24 cellular contexts compared by ENCODE assay signal in the genomic region with DNA sequence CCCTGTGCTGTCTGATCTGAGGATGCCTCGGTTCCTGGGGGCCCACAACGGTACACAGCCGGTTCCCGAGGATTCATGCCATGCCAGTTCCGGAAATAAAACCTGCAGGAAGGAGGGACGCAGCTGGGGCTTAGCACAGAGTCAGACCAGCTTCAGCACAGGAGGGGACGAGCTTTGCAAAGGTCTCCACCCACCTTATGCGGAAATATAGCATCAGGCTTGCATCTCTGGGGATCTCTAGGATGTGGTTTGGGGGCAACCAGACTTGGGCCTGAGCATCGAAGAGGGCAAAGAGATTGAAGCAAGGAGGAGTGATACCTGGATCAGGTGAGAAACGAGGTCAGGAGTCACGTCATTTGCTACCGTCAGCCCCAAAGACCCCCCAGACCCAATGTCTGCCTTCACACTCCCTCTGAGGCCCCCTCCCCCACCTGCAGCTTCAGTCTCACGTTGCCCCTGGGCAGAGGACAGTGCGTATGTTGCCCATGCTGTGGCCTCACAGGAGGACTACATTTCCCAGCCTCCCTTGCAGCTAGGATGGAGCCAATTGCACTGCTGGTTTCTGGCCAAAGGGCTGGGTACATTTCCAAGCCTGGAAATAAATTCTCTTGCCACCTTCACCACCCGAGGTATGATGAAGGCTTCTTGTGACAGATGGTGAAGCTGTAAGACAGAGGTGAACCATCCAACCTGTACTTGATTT. TPM values are rescaled to one million over a fixed set of nuclear protein-coding genes. Genes with fewer than 3 reads are reported as not detected.
DNase-seq lines count a peak whose midpoint lies in the region; ATAC-seq, FAIRE-seq and TF ChIP-seq lines count a peak whose summit lies in the region.
"Had no signal": no experiment of that assay in that cellular context is flagged by ENCODE, and none has a peak within 500 bp of the region (broad histone marks: within the 10 kb centered on the region; RNA-seq: fewer than 3 reads in every experiment).

No MANE protein-coding gene starts in this region.

- TF ChIP-seq CTCF in natural killer cell (IDR thresholded peaks at IDR 0.05) (no peak), K562 (IDR thresholded peaks at IDR 0.05 in 2 of 3, conservative IDR thresholded peaks at IDR 0.05 in 1 of 3; ENCODE audit: insufficient read depth in 2 of 3, low read depth in 1 of 3, low read length in 3 of 3) (no peak)

- H3K79me2 ChIP-seq in K562 (ENCODE audit: control insufficient read depth, insufficient read depth, low read length) = no peaks in the 10 kb centered on the region

- 94% methylated on average over 12 of the region's 15 CpGs for WGBS in K562 (ENCODE audit: insufficient coverage, low coverage, missing lambda C conversion rate)

- FAIRE-seq in K562 (lab: Jason Lieb, UNC) = peak; percentile 19
- FAIRE-seq: frontal cortex, HTR-8/SVneo had no signal

- H3K9ac ChIP-seq in K562 (ENCODE audit: insufficient read depth in 1 of 2, low read depth in 2 of 2, low read length in 2 of 2) = no peak overlapping the region
- H3K9ac ChIP-seq: neural progenitor cell had no signal

- intact Hi-C loops in natural killer cell (cut with micrococcal nuclease) (no loop called here), K562 (cut with micrococcal nuclease) (no loop called here)

- no peaks in the 10 kb centered on the region for H3K27me3 Mint-ChIP-seq in natural killer cell treated with Interleukin-12 subunit alpha and Interleukin-12 subunit beta and Interleukin-15 and Interleukin-18, amount 100 ng/mL, for 72 hours
- H3K27me3 Mint-ChIP-seq in natural killer cell (ENCODE audit: low read depth in 2 of 2) = no peaks in the 10 kb centered on the region
- H3K27me3 Mint-ChIP-seq: progenitor cell of endocrine pancreas had no signal

- no peak for TF ChIP-seq RAD21 in K562 (CRISPR knock-in tag; conservative IDR thresholded peaks at IDR 0.05 in 1 of 2, IDR thresholded peaks at IDR 0.05 in 1 of 2)

- BruUV-seq in K562 (replicated peaks; lab: Mats Ljungman, UMichigan) = no TSS peak

- H3K9me1 ChIP-seq in K562 (ENCODE audit: control insufficient read depth, insufficient read depth, low read length) = no peaks in the 10 kb centered on the region

- no peak for TF ChIP-seq EP300 in K562 (IDR thresholded peaks at IDR 0.05; ENCODE audit: low read length)

- peak; percentile 39 for DNase-seq in natural killer cell treated with Interleukin-12 subunit alpha and Interleukin-12 subunit beta and Interleukin-15 and Interleukin-18, amount 100 ng/mL, for 72 hours (ENCODE audit: low spot score)
- no peak for DNase-seq in natural killer cell
- DNase-seq in M059J (ENCODE audit: low read depth) = peak; percentile 22
- DNase-seq in K562 (ENCODE audit: extremely low read depth in 1 of 4, low spot score in 3 of 4) = peak in 1 of 4 experiments; percentile 17
- no peak for DNase-seq in HCEC 1CT
- DNase-seq in stimulated activated naive CD4-positive, alpha-beta T cell (lab: John Stamatoyannopoulos, UW) = no peak
- DNase-seq: activated CD4-positive, alpha-beta T cell treated with anti-CD3 and anti-CD28 coated beads for 4 hours; cerebellar nuclear complex; effector CD4-positive, alpha-beta T cell; GF-D8; hypothalamus; islet precursor cell; NCI-H146; NCI-H524 treated with DMSO at 0.1 percent for 48 hours; SW 1271 had no signal

- no peak overlapping the region for H3K4me3 Mint-ChIP-seq in natural killer cell treated with Interleukin-12 subunit alpha and Interleukin-12 subunit beta and Interleukin-15 and Interleukin-18, amount 100 ng/mL, for 72 hours
- H3K4me3 Mint-ChIP-seq in natural killer cell = no peak overlapping the region
- H3K4me3 Mint-ChIP-seq: CD14-positive monocyte, neural progenitor cell had no signal

- no peaks in the 10 kb centered on the region for H4K20me1 ChIP-seq in K562 (replicated peaks; ENCODE audit: control insufficient read depth, insufficient read depth, low read length)

- H2AFZ ChIP-seq in K562 (ENCODE audit: low read depth, low read length) = no peak overlapping the region
- H2AFZ ChIP-seq: neural progenitor cell had no signal

- H3K4me3 ChIP-seq in K562 = no peak overlapping the region
- H3K4me3 ChIP-seq: lung, neural progenitor cell, vagina had no signal

- H3K9me3 ChIP-seq in K562 (replicated peaks; ENCODE audit: control insufficient read depth, insufficient read depth, low read depth, low read length) = no peaks in the 10 kb centered on the region
- H3K9me3 ChIP-seq: vagina had no signal

- peaks cover 7% of the 10 kb centered on the region for H3K36me3 Mint-ChIP-seq in natural killer cell treated with Interleukin-12 subunit alpha and Interleukin-12 subunit beta and Interleukin-15 and Interleukin-18, amount 100 ng/mL, for 72 hours
- H3K36me3 Mint-ChIP-seq in natural killer cell = peaks cover 8% of the 10 kb centered on the region

- no peak overlapping the region for H3K27ac Mint-ChIP-seq in natural killer cell treated with Interleukin-12 subunit alpha and Interleukin-12 subunit beta and Interleukin-15 and Interleukin-18, amount 100 ng/mL, for 72 hours
- no peak overlapping the region for H3K27ac Mint-ChIP-seq in natural killer cell
- H3K27ac Mint-ChIP-seq: neural progenitor cell, progenitor cell of endocrine pancreas had no signal

- TF ChIP-seq POLR2A in K562 (conservative IDR thresholded peaks at IDR 0.05) = no peak

- peaks cover 77% of the 10 kb centered on the region for H3K36me3 ChIP-seq in K562 (ENCODE audit: control insufficient read depth, insufficient read depth, low read length)
- H3K36me3 ChIP-seq: neural progenitor cell had no signal

- H3K9me3 Mint-ChIP-seq in natural killer cell treated with Interleukin-12 subunit alpha and Interleukin-12 subunit beta and Interleukin-15 and Interleukin-18, amount 100 ng/mL, for 72 hours = no peaks in the 10 kb centered on the region
- no peaks in the 10 kb centered on the region for H3K9me3 Mint-ChIP-seq in natural killer cell
- H3K9me3 Mint-ChIP-seq: CD14-positive monocyte, neural progenitor cell had no signal

- peaks cover 0 to 4% of the 10 kb centered on the region in 2 experiments; a peak in 1 of 5 replicates for H3K4me1 ChIP-seq in K562 (replicated peaks in 1 of 2; ENCODE audit: control insufficient read depth in 2 of 2, insufficient read depth in 2 of 2, low read length in 2 of 2)
- H3K4me1 ChIP-seq: neural progenitor cell, vagina had no signal

- H3K27me3 ChIP-seq in K562 (ENCODE audit: control insufficient read depth in 2 of 2, insufficient read depth in 2 of 2, low read length in 2 of 2) = no peaks in the 10 kb centered on the region
- H3K27me3 ChIP-seq: neural progenitor cell, vagina had no signal

- POLR2A ChIA-PET in K562 (lab: Yijun Ruan, JAX) = interaction anchor here (0.6 to 1.8 kb wide), 3 partner anchors 11 to 69 kb away, joined by 3 to 9 read pairs (median 3); partner anchors contain the start of gene TYK2

- H3K4me1 Mint-ChIP-seq in natural killer cell treated with Interleukin-12 subunit alpha and Interleukin-12 subunit beta and Interleukin-15 and Interleukin-18, amount 100 ng/mL, for 72 hours (ENCODE audit: low read depth in 2 of 2) = peaks cover 6 to 11% of the 10 kb centered on the region in 2 donors
- H3K4me1 Mint-ChIP-seq in natural killer cell = peaks cover 0 to 7% of the 10 kb centered on the region in 2 donors
- H3K4me1 Mint-ChIP-seq: neural progenitor cell had no signal

- in situ Hi-C loops in K562 (cut with MboI) = no loop called here

- no peak for ATAC-seq in natural killer cell treated with Interleukin-12 subunit alpha and Interleukin-12 subunit beta and Interleukin-15 and Interleukin-18, amount 100 ng/mL, for 72 hours
- ATAC-seq in natural killer cell (no peak), K562 (peak; percentile 57; the same call in 1 of the 3 replicates), HG02610 (IDR thresholded peaks at IDR 0.05; ENCODE audit: unreplicated experiment) (no peak), HG02981 (IDR thresholded peaks at IDR 0.05; ENCODE audit: unreplicated experiment) (no peak)

- no peak overlapping the region for H3K27ac ChIP-seq in K562 (ENCODE audit: extremely low read depth, low read depth, low read length)
- H3K27ac ChIP-seq: neural progenitor cell, vagina had no signal

- CTCF ChIA-PET in K562 (lab: Yijun Ruan, JAX; ENCODE audit: low intra/inter-chr PET ratio) = interaction anchor here (0.5 kb wide), 1 partner anchor 677 kb away, joined by 3 read pairs; no protein-coding TSS in a partner anchor

- H3K4me2 ChIP-seq in K562 (ENCODE audit: insufficient read depth, low read length) = no peak overlapping the region
- H3K4me2 ChIP-seq: neural progenitor cell had no signal

RNA-seq across cellular contexts. Expression of gene TYK2, which starts 12.1 kb away (rescaled TPM):
- 100 to 1,000 TPM; 310 to 453 TPM for total RNA-seq in natural killer cell treated with Interleukin-12 subunit alpha and Interleukin-12 subunit beta and Interleukin-15 and Interleukin-18, amount 100 ng/mL, for 72 hours
- total RNA-seq in natural killer cell = 100 to 1,000 TPM; 401 to 469 (median 454) TPM
- total RNA-seq in M059J (2014; rRNA removed; shearing (Covaris generic)) = 88.7 and 89.3 TPM in 2 replicates
- total RNA-seq in K562 (2011; cell fraction: chromatin; rRNA removed; ENCODE audit: low replicate concordance) = 364 and 893 TPM in 2 replicates
- 386 and 391 TPM in 2 replicates for total RNA-seq in K562 (2011; cell fraction: nucleolus; rRNA removed)
- 314 and 336 TPM in 2 replicates for total RNA-seq in K562 (2011; cell fraction: nucleoplasm; rRNA removed)
- total RNA-seq in K562 (2014; rRNA removed) = 132 and 147 TPM in 2 replicates
- total RNA-seq in K562 (2014; rRNA removed; fragmentation: Illumina TruSeq; extraction: Trizol) = 56.6 and 57.5 TPM in 2 replicates
- total RNA-seq in K562 (2015; rRNA removed; fragmentation: Illumina TruSeq; extraction: Trizol) = 85.0 and 85.9 TPM in 2 replicates
- total RNA-seq in K562 (2021) = 123 and 144 TPM in 2 replicates
- polyA plus RNA-seq in K562 (2011; rRNA removed) = 51.9 and 75.4 TPM in 2 replicates
- 57.5 and 76.1 TPM in 2 replicates for polyA plus RNA-seq in K562 (2011; cell fraction: cytosol; rRNA removed)
- polyA plus RNA-seq in K562 (2011; cell fraction: nucleus; rRNA removed) = 548 and 794 TPM in 2 replicates
- 111 and 155 TPM in 2 replicates for polyA plus RNA-seq in K562 (2012)
- 125 and 126 TPM in 2 replicates for polyA plus RNA-seq in K562 (2014; fragmentation: Illumina TruSeq; extraction: Trizol)
- 10 to 100 TPM; 15.0 to 19.9 TPM for polyA plus RNA-seq in K562 (2014; fragmentation: Nextera tagmentation; extraction: Ambion mirVana)
- 174 and 182 TPM in 2 replicates for polyA plus RNA-seq in K562 (2014; rRNA removed)
- polyA minus RNA-seq in K562 (2011; rRNA and poly(A)+ RNA removed) = 14.0 and 30.4 TPM in 2 replicates
- 50.7 and 53.3 TPM in 2 replicates for polyA minus RNA-seq in K562 (2011; cell fraction: cytosol; rRNA and poly(A)+ RNA removed)
- 55.5 and 67.1 TPM in 2 replicates for polyA minus RNA-seq in K562 (2011; cell fraction: nucleus; rRNA and poly(A)+ RNA removed)

RNA-seq across cellular contexts. Expression of gene ICAM3, which starts 28.8 kb away (rescaled TPM):
- 100 to 1,000 TPM in 1 of 2 donors, 10 to 100 TPM in 1; 91.9 to 154 TPM for total RNA-seq in natural killer cell treated with Interleukin-12 subunit alpha and Interleukin-12 subunit beta and Interleukin-15 and Interleukin-18, amount 100 ng/mL, for 72 hours
- total RNA-seq in natural killer cell (100 to 1,000 TPM; 189 to 224 (median 199) TPM), K562 (2014; rRNA removed) (28.6 and 33.1 TPM in 2 replicates), K562 (2014; rRNA removed; fragmentation: Illumina TruSeq; extraction: Trizol) (12.0 and 21.3 TPM in 2 replicates), K562 (2015; rRNA removed; fragmentation: Illumina TruSeq; extraction: Trizol) (27.8 TPM in 2 replicates), K562 (2021) (39.5 and 42.2 TPM in 2 replicates)
- total RNA-seq in M059J (2014; rRNA removed; shearing (Covaris generic)) = not detected in 2 replicates
- 3.1 and 13.6 TPM in 2 replicates for total RNA-seq in K562 (2011; cell fraction: chromatin; rRNA removed; ENCODE audit: low replicate concordance)
- total RNA-seq in K562 (2011; cell fraction: nucleolus; rRNA removed) = 13.3 and 15.5 TPM in 2 replicates
- total RNA-seq in K562 (2011; cell fraction: nucleoplasm; rRNA removed) = 8.9 and 10.7 TPM in 2 replicates
- polyA plus RNA-seq in K562 (2011; rRNA removed) (24.2 and 25.2 TPM in 2 replicates), K562 (2014; fragmentation: Illumina TruSeq; extraction: Trizol) (21.4 and 22.2 TPM in 2 replicates), K562 (2014; fragmentation: Nextera tagmentation; extraction: Ambion mirVana) (10 to 100 TPM in 1 of 2 experiments, 1 to 10 TPM in 1; 6.5 to 10.8 TPM), K562 (2014; rRNA removed) (29.7 and 31.1 TPM in 2 replicates)
- 24.7 and 48.2 TPM in 2 replicates for polyA plus RNA-seq in K562 (2011; cell fraction: cytosol; rRNA removed)
- polyA plus RNA-seq in K562 (2011; cell fraction: nucleus; rRNA removed) = 13.6 and 14.4 TPM in 2 replicates
- 15.9 and 42.8 TPM in 2 replicates for polyA plus RNA-seq in K562 (2012)
- polyA minus RNA-seq in K562 (2011; rRNA and poly(A)+ RNA removed) = 8.3 and 11.0 TPM in 2 replicates
- polyA minus RNA-seq in K562 (2011; cell fraction: cytosol; rRNA and poly(A)+ RNA removed) = 18.0 and 18.9 TPM in 2 replicates
- 4.7 and 5.1 TPM in 2 replicates for polyA minus RNA-seq in K562 (2011; cell fraction: nucleus; rRNA and poly(A)+ RNA removed)

RNA-seq across cellular contexts. Expression of gene RAVER1, which starts 34.9 kb away (rescaled TPM):
- 100 to 1,000 TPM in 1 of 2 donors, 10 to 100 TPM in 1; 81.1 to 131 TPM for total RNA-seq in natural killer cell treated with Interleukin-12 subunit alpha and Interleukin-12 subunit beta and Interleukin-15 and Interleukin-18, amount 100 ng/mL, for 72 hours
- total RNA-seq in natural killer cell (10 to 100 TPM; 42.5 to 64.3 (median 55.9) TPM), K562 (2014; rRNA removed) (30.1 and 45.1 TPM in 2 replicates), K562 (2014; rRNA removed; fragmentation: Illumina TruSeq; extraction: Trizol) (2.3 and 2.8 TPM in 2 replicates), K562 (2015; rRNA removed; fragmentation: Illumina TruSeq; extraction: Trizol) (7.0 and 9.3 TPM in 2 replicates), K562 (2021) (112 and 113 TPM in 2 replicates)
- 14.3 and 33.5 TPM in 2 replicates for total RNA-seq in M059J (2014; rRNA removed; shearing (Covaris generic))
- total RNA-seq in K562 (2011; cell fraction: chromatin; rRNA removed; ENCODE audit: low replicate concordance) = 30.5 and 66.0 TPM in 2 replicates
- 39.2 and 46.7 TPM in 2 replicates for total RNA-seq in K562 (2011; cell fraction: nucleolus; rRNA removed)
- 28.3 and 42.4 TPM in 2 replicates for total RNA-seq in K562 (2011; cell fraction: nucleoplasm; rRNA removed)
- polyA plus RNA-seq in K562 (2011; rRNA removed) (2.4 and 4.9 TPM in 2 replicates), K562 (2014; fragmentation: Illumina TruSeq; extraction: Trizol) (9.3 and 36.7 TPM in 2 replicates), K562 (2014; fragmentation: Nextera tagmentation; extraction: Ambion mirVana) (under 1 TPM; 0.06 to 0.08 TPM), K562 (2014; rRNA removed) (24.6 and 29.2 TPM in 2 replicates)
- 3.4 and 9.5 TPM in 2 replicates for polyA plus RNA-seq in K562 (2011; cell fraction: cytosol; rRNA removed)
- 22.5 and 41.1 TPM in 2 replicates for polyA plus RNA-seq in K562 (2011; cell fraction: nucleus; rRNA removed)
- polyA plus RNA-seq in K562 (2012) = 39.6 and 39.8 TPM in 2 replicates
- 5.8 and 8.6 TPM in 2 replicates for polyA minus RNA-seq in K562 (2011; rRNA and poly(A)+ RNA removed)
- polyA minus RNA-seq in K562 (2011; cell fraction: cytosol; rRNA and poly(A)+ RNA removed) = 41.5 and 55.1 TPM in 2 replicates
- 14.7 and 15.3 TPM in 2 replicates for polyA minus RNA-seq in K562 (2011; cell fraction: nucleus; rRNA and poly(A)+ RNA removed)

RNA-seq across cellular contexts. Expression of gene CDC37, which starts 35.1 kb away (rescaled TPM):
- 100 to 1,000 TPM; 228 to 368 TPM for total RNA-seq in natural killer cell treated with Interleukin-12 subunit alpha and Interleukin-12 subunit beta and Interleukin-15 and Interleukin-18, amount 100 ng/mL, for 72 hours
- total RNA-seq in natural killer cell = 100 to 1,000 TPM; 211 to 242 (median 223) TPM
- total RNA-seq in M059J (2014; rRNA removed; shearing (Covaris generic)) = 109 and 233 TPM in 2 replicates
- total RNA-seq in K562 (2011; cell fraction: chromatin; rRNA removed; ENCODE audit: low replicate concordance) = 143 and 313 TPM in 2 replicates
- 204 and 248 TPM in 2 replicates for total RNA-seq in K562 (2011; cell fraction: nucleolus; rRNA removed)
- 196 and 198 TPM in 2 replicates for total RNA-seq in K562 (2011; cell fraction: nucleoplasm; rRNA removed)
- total RNA-seq in K562 (2014; rRNA removed) = 374 and 442 TPM in 2 replicates
- total RNA-seq in K562 (2014; rRNA removed; fragmentation: Illumina TruSeq; extraction: Trizol) = 92.4 and 108 TPM in 2 replicates
- 227 and 233 TPM in 2 replicates for total RNA-seq in K562 (2015; rRNA removed; fragmentation: Illumina TruSeq; extraction: Trizol)
- total RNA-seq in K562 (2021) = 220 and 242 TPM in 2 replicates
- 298 and 334 TPM in 2 replicates for polyA plus RNA-seq in K562 (2011; rRNA removed)
- polyA plus RNA-seq in K562 (2011; cell fraction: cytosol; rRNA removed) = 268 and 380 TPM in 2 replicates
- polyA plus RNA-seq in K562 (2011; cell fraction: nucleus; rRNA removed) = 1,074 and 1,365 TPM in 2 replicates
- 226 and 230 TPM in 2 replicates for polyA plus RNA-seq in K562 (2012)
- 188 and 265 TPM in 2 replicates for polyA plus RNA-seq in K562 (2014; fragmentation: Illumina TruSeq; extraction: Trizol)
- polyA plus RNA-seq in K562 (2014; fragmentation: Nextera tagmentation; extraction: Ambion mirVana) = 10 to 100 TPM in 1 of 2 experiments, 1 to 10 TPM in 1; 6.6 to 12.8 TPM
- 481 and 538 TPM in 2 replicates for polyA plus RNA-seq in K562 (2014; rRNA removed)
- 76.0 and 124 TPM in 2 replicates for polyA minus RNA-seq in K562 (2011; rRNA and poly(A)+ RNA removed)
- polyA minus RNA-seq in K562 (2011; cell fraction: cytosol; rRNA and poly(A)+ RNA removed) = 83.3 and 94.9 TPM in 2 replicates
- polyA minus RNA-seq in K562 (2011; cell fraction: nucleus; rRNA and poly(A)+ RNA removed) = 51.0 and 68.2 TPM in 2 replicates

RNA-seq across cellular contexts. Expression of gene PDE4A, which starts 52.1 kb away (rescaled TPM):
- 10 to 100 TPM; 14.5 to 46.6 TPM for total RNA-seq in natural killer cell treated with Interleukin-12 subunit alpha and Interleukin-12 subunit beta and Interleukin-15 and Interleukin-18, amount 100 ng/mL, for 72 hours
- total RNA-seq in natural killer cell (10 to 100 TPM; 34.2 to 46.2 (median 44.9) TPM), K562 (2014; rRNA removed) (4.2 and 4.7 TPM in 2 replicates), K562 (2014; rRNA removed; fragmentation: Illumina TruSeq; extraction: Trizol) (3.2 and 3.6 TPM in 2 replicates), K562 (2015; rRNA removed; fragmentation: Illumina TruSeq; extraction: Trizol) (4.6 and 5.1 TPM in 2 replicates), K562 (2021) (25.5 and 26.9 TPM in 2 replicates)
- total RNA-seq in M059J (2014; rRNA removed; shearing (Covaris generic)) = 0.81 and 2.3 TPM in 2 replicates
- 30.8 and 75.5 TPM in 2 replicates for total RNA-seq in K562 (2011; cell fraction: chromatin; rRNA removed; ENCODE audit: low replicate concordance)
- total RNA-seq in K562 (2011; cell fraction: nucleolus; rRNA removed) = 29.5 and 33.3 TPM in 2 replicates
- total RNA-seq in K562 (2011; cell fraction: nucleoplasm; rRNA removed) = 27.9 and 30.0 TPM in 2 replicates
- polyA plus RNA-seq in K562 (2011; rRNA removed) (6.0 and 7.6 TPM in 2 replicates), K562 (2014; fragmentation: Illumina TruSeq; extraction: Trizol) (15.1 and 16.5 TPM in 2 replicates), K562 (2014; fragmentation: Nextera tagmentation; extraction: Ambion mirVana) (under 1 TPM; 0.66 to 0.68 TPM), K562 (2014; rRNA removed) (14.2 and 14.3 TPM in 2 replicates)
- 7.1 and 9.9 TPM in 2 replicates for polyA plus RNA-seq in K562 (2011; cell fraction: cytosol; rRNA removed)
- polyA plus RNA-seq in K562 (2011; cell fraction: nucleus; rRNA removed) = 16.4 and 26.9 TPM in 2 replicates
- polyA plus RNA-seq in K562 (2012) = 12.3 and 18.3 TPM in 2 replicates
- 4.5 and 7.0 TPM in 2 replicates for polyA minus RNA-seq in K562 (2011; rRNA and poly(A)+ RNA removed)
- 14.0 and 20.1 TPM in 2 replicates for polyA minus RNA-seq in K562 (2011; cell fraction: cytosol; rRNA and poly(A)+ RNA removed)
- polyA minus RNA-seq in K562 (2011; cell fraction: nucleus; rRNA and poly(A)+ RNA removed) = 8.8 and 9.9 TPM in 2 replicates

Comparison
In these comparisons a context has a peak if more than half of its experiments do, and no peak if none do; other contexts are left out.
1. DNase-seq: peak in natural killer cell treated with Interleukin-12 subunit alpha and Interleukin-12 subunit beta and Interleukin-15 and Interleukin-18, amount 100 ng/mL, for 72 hours (single experiment) and M059J (single experiment); none in natural killer cell (single experiment), HCEC 1CT (single experiment) and stimulated activated naive CD4-positive, alpha-beta T cell (0 of 6).